Comparison of ENCODE assay signal across 22 cellular contexts in the genomic region with DNA sequence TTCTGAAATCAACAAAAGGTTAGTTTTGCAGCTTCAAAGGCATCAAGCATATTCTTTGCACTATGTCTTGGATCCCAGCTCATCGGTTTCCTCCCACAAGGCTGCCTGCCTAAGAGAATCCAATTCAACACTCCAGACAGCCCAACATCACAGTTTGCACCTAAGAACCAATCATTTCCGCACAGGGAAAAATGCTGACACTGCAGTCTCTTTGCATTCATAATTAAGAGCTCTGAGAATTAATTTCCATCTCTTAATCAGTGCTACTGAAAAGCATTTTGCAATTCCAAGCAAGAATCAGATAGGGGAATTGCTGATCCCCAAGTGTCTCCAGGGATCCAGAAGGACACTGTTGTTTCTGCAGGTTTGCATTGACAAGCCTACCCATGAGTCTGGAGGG.
"Had no signal": no experiment of that assay in that cellular context is flagged by ENCODE, and none has a peak within 500 bp of the region (broad histone marks: within the 10 kb centered on the region; RNA-seq: fewer than 3 reads in every experiment).

No MANE protein-coding gene starts in this region.

- H3K4me1 Mint-ChIP-seq: activated CD4-positive, alpha-beta memory T cell treated with anti-CD3 and anti-CD28 coated beads, Interleukin-2, amount 10 ng/mL, durations not matched to agents 7 days and 5 days; activated CD4-positive, alpha-beta T cell treated with anti-CD3 and anti-CD28 coated beads for 36 hours; activated T-helper 17 cell treated with anti-CD3 and anti-CD28 coated beads, Interleukin-2, amount 50 U/mL, for 72 hours; T-cell had no signal

- H3K4me3 Mint-ChIP-seq: activated CD4-positive, alpha-beta memory T cell treated with anti-CD3 and anti-CD28 coated beads, Interleukin-2, amount 10 ng/mL, durations not matched to agents 7 days and 5 days; activated CD4-positive, alpha-beta T cell treated with anti-CD3 and anti-CD28 coated beads for 36 hours; activated naive CD4-positive, alpha-beta T cell treated with anti-CD3 and anti-CD28 coated beads for 36 hours; activated naive CD8-positive, alpha-beta T cell; activated T-helper 17 cell treated with anti-CD3 and anti-CD28 coated beads, Interleukin-2, amount 50 U/mL, for 72 hours; T-cell had no signal

- H3K36me3 ChIP-seq: brain microvascular endothelial cell, cardiac muscle cell had no signal

- FAIRE-seq: astrocyte, RCC 7860 had no signal

- H3K36me3 Mint-ChIP-seq: activated naive CD8-positive, alpha-beta T cell; T-cell had no signal

- DNase-seq: activated CD4-positive, alpha-beta memory T cell treated with anti-CD3 and anti-CD28 coated beads, Interleukin-2, amount 10 ng/mL, durations not matched to agents 7 days and 5 days; activated CD4-positive, alpha-beta T cell treated with anti-CD3 and anti-CD28 coated beads for 36 hours; activated CD4-positive, alpha-beta T cell treated with anti-CD3 and anti-CD28 coated beads, Interleukin-2, amount 50 U/mL, for 1 hour; activated gamma-delta T cell; activated naive CD4-positive, alpha-beta T cell treated with anti-CD3 and anti-CD28 coated beads for 36 hours; activated T-cell treated with anti-CD3 and anti-CD28 coated beads for 4 hours; activated T-cell treated with anti-CD3 and anti-CD28 coated beads, Interleukin-2, amount 50 U/mL, for 48 hours; amygdala; brain microvascular endothelial cell; KG1; NCI-H2029; NK-92 treated with Interleukin-12 subunit alpha and Interleukin-12 subunit beta, amount 100 ng/mL, for 24 hours; PC-3; T-cell; T-helper 2 cell; T1000 had no signal

- H3K27me3 ChIP-seq: brain microvascular endothelial cell, cardiac muscle cell had no signal

- H3K27ac Mint-ChIP-seq: activated CD4-positive, alpha-beta memory T cell treated with anti-CD3 and anti-CD28 coated beads, Interleukin-2, amount 10 ng/mL, durations not matched to agents 7 days and 5 days; activated CD4-positive, alpha-beta T cell treated with anti-CD3 and anti-CD28 coated beads for 36 hours; activated naive CD4-positive, alpha-beta T cell treated with anti-CD3 and anti-CD28 coated beads for 36 hours; activated naive CD8-positive, alpha-beta T cell; activated T-helper 17 cell treated with anti-CD3 and anti-CD28 coated beads, Interleukin-2, amount 50 U/mL, for 72 hours; T-cell had no signal

- ATAC-seq: activated CD4-positive, alpha-beta T cell treated with anti-CD3 and anti-CD28 coated beads for 36 hours; activated T-helper 17 cell treated with anti-CD3 and anti-CD28 coated beads, Interleukin-2, amount 50 U/mL, for 72 hours; PC-3; T-cell had no signal

- H3K27me3 Mint-ChIP-seq: activated CD4-positive, alpha-beta memory T cell treated with anti-CD3 and anti-CD28 coated beads, Interleukin-2, amount 10 ng/mL, durations not matched to agents 7 days and 5 days; activated CD4-positive, alpha-beta T cell treated with anti-CD3 and anti-CD28 coated beads for 36 hours had no signal

- H3K27ac ChIP-seq: brain microvascular endothelial cell, cardiac muscle cell, VCaP had no signal

- H3K4me3 ChIP-seq: cardiac muscle cell had no signal
